Comparison of ENCODE assay signal across 14 cellular contexts in the genomic region with DNA sequence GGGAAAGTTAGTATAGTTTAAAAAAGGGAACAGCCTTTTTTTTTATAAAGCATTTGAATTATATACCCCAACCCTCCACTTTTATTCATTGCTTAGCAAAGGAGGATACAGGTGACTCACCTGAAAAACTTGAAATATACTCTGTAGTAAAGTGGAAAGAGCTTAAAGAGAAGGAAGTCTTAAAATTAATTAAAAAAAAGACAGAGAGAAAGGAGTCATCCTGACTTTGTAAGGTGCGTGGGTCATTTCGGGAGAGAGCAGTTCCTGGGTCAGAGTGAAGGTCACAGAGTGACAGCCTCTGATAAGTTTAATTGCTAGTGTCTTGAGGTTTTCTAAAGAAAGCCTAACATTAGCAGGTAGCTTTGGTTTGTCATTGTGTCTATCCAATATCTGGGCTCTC.
"Had no signal": no experiment of that assay in that cellular context is flagged by ENCODE, and none has a peak within 500 bp of the region (broad histone marks: within the 10 kb centered on the region; RNA-seq: fewer than 3 reads in every experiment).

No MANE protein-coding gene starts in this region.

- H3K27ac ChIP-seq: adrenal gland, left ventricle myocardium inferior, thyroid gland had no signal

- H3K27me3 ChIP-seq: adrenal gland, thyroid gland had no signal

- H3K4me3 ChIP-seq: adrenal gland, left ventricle myocardium inferior, thyroid gland had no signal

- ATAC-seq: sciatic nerve; stimulated activated naive B cell treated with anti-CD40 and anti-IgM and Interleukin-4, amounts not matched to agents 10 μg/mL and 1 μg/mL and 100 μg/mL, for 72 hours had no signal

- H3K9me3 ChIP-seq: adrenal gland, left ventricle myocardium inferior, thyroid gland had no signal

- H3K36me3 ChIP-seq: adrenal gland, left ventricle myocardium inferior, thyroid gland had no signal

- DNase-seq: activated CD4-positive, alpha-beta T cell treated with anti-CD3 and anti-CD28 coated beads, Interleukin-2, amount 50 U/mL, for 4 hours; activated gamma-delta T cell; adrenal gland; cerebellar nuclear complex; effector CD8-positive, alpha-beta T cell; foreskin fibroblast; glutamatergic neuron; hypothalamus; kidney; left ventricle myocardium inferior; naive B cell; stimulated activated naive B cell treated with anti-CD40 and anti-IgM and Interleukin-4, amounts not matched to agents 10 μg/mL and 1 μg/mL and 100 μg/mL, for 72 hours; thyroid gland had no signal

- H3K4me1 ChIP-seq: adrenal gland, left ventricle myocardium inferior, thyroid gland had no signal
